In genomic region chr5:41809128-41809527, GRCh38 we compare ENCODE assay signal across 17 cellular contexts.
A peak's percentile ranks its signal among the peaks of the same experiment; 100 is the strongest.
DNase-seq lines count a peak whose midpoint lies in the region; ATAC-seq lines count a peak whose summit lies in the region.
"Had no signal": no experiment of that assay in that cellular context is flagged by ENCODE, and none has a peak within 500 bp of the region (broad histone marks: within the 10 kb centered on the region; RNA-seq: fewer than 3 reads in every experiment).

No MANE protein-coding gene starts in this region.

- peaks cover 36% of the 10 kb centered on the region for H3K36me3 Mint-ChIP-seq in activated naive CD4-positive, alpha-beta T cell treated with anti-CD3 and anti-CD28 coated beads, Interleukin-2, amount 10 ng/mL, durations not matched to agents 7 days and 5 days
- peaks cover 52% of the 10 kb centered on the region for H3K36me3 Mint-ChIP-seq in stimulated activated effector memory CD8-positive, alpha-beta T cell treated with anti-CD3 and anti-CD28 coated beads, Interleukin-12 subunit alpha, Interleukin-12 subunit beta, amount 100 ng/mL, for 72 hours

- CTCF ChIA-PET in activated naive CD4-positive, alpha-beta T cell treated with anti-CD3 and anti-CD28 coated beads, Interleukin-2, amount 10 ng/mL, durations not matched to agents 7 days and 5 days (lab: Charles Lee) = no interaction called here

- H3K27me3 Mint-ChIP-seq in activated naive CD4-positive, alpha-beta T cell treated with anti-CD3 and anti-CD28 coated beads, Interleukin-2, amount 10 ng/mL, durations not matched to agents 7 days and 5 days = no peaks in the 10 kb centered on the region
- H3K27me3 Mint-ChIP-seq: central memory CD8-positive, alpha-beta T cell; effector memory CD8-positive, alpha-beta T cell had no signal

- no peaks in the 10 kb centered on the region for H3K9me3 Mint-ChIP-seq in activated naive CD4-positive, alpha-beta T cell treated with anti-CD3 and anti-CD28 coated beads, Interleukin-2, amount 10 ng/mL, durations not matched to agents 7 days and 5 days
- H3K9me3 Mint-ChIP-seq in stimulated activated effector memory CD8-positive, alpha-beta T cell treated with anti-CD3 and anti-CD28 coated beads, Interleukin-12 subunit alpha, Interleukin-12 subunit beta, amount 100 ng/mL, for 72 hours = no peaks in the 10 kb centered on the region
- H3K9me3 Mint-ChIP-seq: CD8-positive, alpha-beta T cell; central memory CD8-positive, alpha-beta T cell; effector memory CD8-positive, alpha-beta T cell; nephron progenitor cell had no signal

- peak; percentile 64 for ATAC-seq in GM21786 (IDR thresholded peaks at IDR 0.05; ENCODE audit: unreplicated experiment)
- ATAC-seq in HG03460 (IDR thresholded peaks at IDR 0.05; ENCODE audit: unreplicated experiment) = peak; percentile 49
- peak; percentile 31 for ATAC-seq in stimulated activated effector memory CD8-positive, alpha-beta T cell treated with anti-CD3 and anti-CD28 coated beads, Interleukin-12 subunit alpha, Interleukin-12 subunit beta, amount 100 ng/mL, for 72 hours
- ATAC-seq: CD8-positive, alpha-beta T cell; effector memory CD8-positive, alpha-beta T cell; lower lobe of right lung; right cardiac atrium; Right ventricle myocardium inferior had no signal

- H3K4me3 Mint-ChIP-seq in activated naive CD4-positive, alpha-beta T cell treated with anti-CD3 and anti-CD28 coated beads, Interleukin-2, amount 10 ng/mL, durations not matched to agents 7 days and 5 days = no peak overlapping the region
- H3K4me3 Mint-ChIP-seq in stimulated activated effector memory CD8-positive, alpha-beta T cell treated with anti-CD3 and anti-CD28 coated beads, Interleukin-12 subunit alpha, Interleukin-12 subunit beta, amount 100 ng/mL, for 72 hours = no peak overlapping the region
- H3K4me3 Mint-ChIP-seq: CD8-positive, alpha-beta T cell; central memory CD8-positive, alpha-beta T cell; nephron progenitor cell had no signal

- H3K27me3 ChIP-seq in H7 (ENCODE audit: control insufficient read depth, insufficient read depth, low read length) = no peaks in the 10 kb centered on the region

- H3K4me1 Mint-ChIP-seq in activated naive CD4-positive, alpha-beta T cell treated with anti-CD3 and anti-CD28 coated beads, Interleukin-2, amount 10 ng/mL, durations not matched to agents 7 days and 5 days = peaks cover 42% of the 10 kb centered on the region
- peaks cover 37% of the 10 kb centered on the region for H3K4me1 Mint-ChIP-seq in stimulated activated effector memory CD8-positive, alpha-beta T cell treated with anti-CD3 and anti-CD28 coated beads, Interleukin-12 subunit alpha, Interleukin-12 subunit beta, amount 100 ng/mL, for 72 hours
- H3K4me1 Mint-ChIP-seq: nephron progenitor cell had no signal

- H3K36me3 ChIP-seq in H7 (replicated peaks; ENCODE audit: control insufficient read depth, insufficient read depth, low read length) = peaks cover 1% of the 10 kb centered on the region; the same call in 1 of the 2 replicates
- H3K36me3 ChIP-seq: lower lobe of right lung had no signal

- H3K4me3 ChIP-seq in H7 (ENCODE audit: insufficient read depth, low read depth, low read length) = no peak overlapping the region
- H3K4me3 ChIP-seq: lower lobe of right lung had no signal

- no peak for DNase-seq in activated naive CD4-positive, alpha-beta T cell treated with anti-CD3 and anti-CD28 coated beads, Interleukin-2, amount 10 ng/mL, durations not matched to agents 7 days and 5 days
- DNase-seq in activated naive CD4-positive, alpha-beta T cell treated with anti-CD3 and anti-CD28 coated beads, Interleukin-2, amount 50 U/mL, for 16 hours = no peak
- DNase-seq in stimulated activated effector memory CD8-positive, alpha-beta T cell treated with anti-CD3 and anti-CD28 coated beads, Interleukin-12 subunit alpha, Interleukin-12 subunit beta, amount 100 ng/mL, for 72 hours (ENCODE audit: low spot score in 2 of 2) = no peak
- DNase-seq in D341Med (ENCODE audit: low spot score) (no peak), NCI-H748 (lab: John Stamatoyannopoulos, UW; ENCODE audit: unreplicated experiment) (no peak), H7 (no peak)
- DNase-seq: activated CD4-positive, alpha-beta T cell treated with anti-CD3 and anti-CD28 coated beads for 1 hour; activated T-cell treated with anti-CD3 and anti-CD28 coated beads for 4 hours; CD8-positive, alpha-beta T cell; effector memory CD8-positive, alpha-beta T cell; lower lobe of right lung; nephron progenitor cell; right cardiac atrium had no signal

- H3K27ac Mint-ChIP-seq in activated naive CD4-positive, alpha-beta T cell treated with anti-CD3 and anti-CD28 coated beads, Interleukin-2, amount 10 ng/mL, durations not matched to agents 7 days and 5 days = peak overlapping the region; percentile 20
- H3K27ac Mint-ChIP-seq in stimulated activated effector memory CD8-positive, alpha-beta T cell treated with anti-CD3 and anti-CD28 coated beads, Interleukin-12 subunit alpha, Interleukin-12 subunit beta, amount 100 ng/mL, for 72 hours = peak overlapping the region; percentile 5
- H3K27ac Mint-ChIP-seq: CD8-positive, alpha-beta T cell; nephron progenitor cell had no signal
